24 cellular contexts compared by ENCODE assay signal in the genomic region with DNA sequence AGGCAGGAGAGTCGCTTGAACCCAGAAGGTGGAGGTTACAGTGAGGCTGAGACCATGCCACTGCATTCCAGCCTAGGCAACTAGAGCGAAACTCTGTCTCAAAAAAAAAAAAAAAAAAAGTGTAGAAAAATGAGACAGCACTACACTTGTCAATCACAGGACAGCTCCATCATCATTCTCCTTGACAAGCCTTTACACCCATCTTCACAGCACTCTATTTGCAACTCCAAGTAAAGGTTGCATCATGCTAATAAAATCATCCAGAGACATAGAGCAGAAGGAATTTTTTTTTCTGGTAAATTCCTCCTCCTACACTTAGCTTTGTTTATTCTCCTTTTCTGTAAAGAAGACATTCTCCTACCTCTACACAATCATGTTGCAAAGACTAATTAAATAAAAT.
"Had no signal": no experiment of that assay in that cellular context is flagged by ENCODE, and none has a peak within 500 bp of the region (broad histone marks: within the 10 kb centered on the region; RNA-seq: fewer than 3 reads in every experiment).

No MANE protein-coding gene starts in this region.

- H3K4me3 ChIP-seq: coronary artery, esophagus squamous epithelium, gastroesophageal sphincter, spleen, upper lobe of left lung had no signal

- H3K27me3 ChIP-seq: esophagus squamous epithelium, gastroesophageal sphincter, spleen, upper lobe of left lung had no signal

- H3K4me1 ChIP-seq: esophagus squamous epithelium, gastroesophageal sphincter, spleen, upper lobe of left lung had no signal

- H3K36me3 ChIP-seq: esophagus squamous epithelium, gastroesophageal sphincter, spleen, upper lobe of left lung had no signal

- ATAC-seq: gastroesophageal sphincter, left ventricle myocardium superior, natural killer cell had no signal

- H3K27ac ChIP-seq: coronary artery, esophagus squamous epithelium, gastroesophageal sphincter, spleen, upper lobe of left lung had no signal

- DNase-seq: activated CD4-positive, alpha-beta memory T cell treated with anti-CD3 and anti-CD28 coated beads for 36 hours; activated CD4-positive, alpha-beta T cell treated with anti-CD3 and anti-CD28 coated beads for 48 hours; activated CD4-positive, CD25-positive, alpha-beta regulatory T cell; activated naive CD4-positive, alpha-beta T cell treated with Interleukin-2 at 50 U/mL for 16 hours; activated naive CD8-positive, alpha-beta T cell treated with anti-CD3 and anti-CD28 coated beads for 36 hours; activated T-cell treated with anti-CD3 and anti-CD28 coated beads, Interleukin-2, amount 50 U/mL, for 48 hours; amygdala; cerebellar nuclear complex; endodermal cell; esophagus squamous epithelium; head of caudate nucleus; hypothalamus; left ventricle myocardium superior; mammary epithelial cell; midbrain; natural killer cell; retina; spleen; stimulated activated CD4-positive, alpha-beta T cell treated with anti-CD3 and anti-CD28 coated beads, Interleukin-4, amount 100 ng/mL, for 24 hours; stimulated activated naive CD4-positive, alpha-beta T cell treated with Interleukin-2 at 50 U/mL for 16 hours; T1000; upper lobe of left lung had no signal
